14 cellular contexts compared by ENCODE assay signal in the genomic region with DNA sequence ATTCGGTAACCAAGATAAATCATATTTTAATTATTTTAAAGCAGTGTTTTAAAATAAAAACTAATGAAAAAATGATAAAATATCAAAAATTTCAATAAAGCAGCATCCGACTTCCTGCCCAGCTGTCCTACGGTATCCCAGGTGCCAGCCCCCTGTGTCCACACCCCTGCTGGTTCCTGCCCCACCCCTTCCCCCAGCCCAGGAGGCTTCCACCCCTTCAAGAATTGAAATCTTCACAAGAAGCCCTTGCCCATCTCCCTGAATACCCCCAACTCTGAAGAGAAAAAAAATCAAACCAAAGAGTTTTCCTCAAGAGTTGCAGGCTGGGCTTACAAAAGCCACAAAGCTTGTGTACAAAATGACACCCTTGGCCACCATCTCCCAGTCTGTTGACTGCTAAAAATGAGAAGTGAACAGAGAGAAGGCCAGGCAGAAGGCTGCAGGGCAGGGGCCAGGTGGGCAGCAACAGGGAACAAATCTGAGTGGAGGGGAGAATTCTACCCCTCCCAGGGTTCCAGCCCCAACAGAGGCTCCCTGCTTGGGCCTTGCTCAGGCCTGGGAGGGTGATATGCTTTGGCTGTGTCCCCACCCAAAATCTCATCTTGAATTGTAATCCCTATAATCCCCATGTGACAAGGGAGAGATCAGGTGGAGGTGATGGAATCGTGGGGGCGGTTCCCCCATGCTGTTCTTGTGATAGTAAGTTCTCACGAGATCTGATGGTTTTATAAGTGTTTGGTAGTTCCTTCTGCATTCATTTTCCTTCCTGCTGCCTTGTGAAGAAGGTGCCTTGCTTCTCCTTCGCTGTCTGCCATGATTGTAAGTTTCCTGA. TPM values are rescaled to one million over a fixed set of nuclear protein-coding genes. Genes with fewer than 3 reads are reported as not detected.
DNase-seq lines count a peak whose midpoint lies in the region; ATAC-seq and TF ChIP-seq lines count a peak whose summit lies in the region.
"Had no signal": no experiment of that assay in that cellular context is flagged by ENCODE, and none has a peak within 500 bp of the region (broad histone marks: within the 10 kb centered on the region; RNA-seq: fewer than 3 reads in every experiment).

No MANE protein-coding gene starts in this region.

- H3K27me3 Mint-ChIP-seq in activated CD4-positive, alpha-beta memory T cell treated with anti-CD3 and anti-CD28 coated beads for 36 hours, result peaks cover 37% of the 10 kb centered on the region
- H3K27me3 Mint-ChIP-seq in activated CD4-positive, alpha-beta memory T cell treated with anti-CD3 and anti-CD28 coated beads, Interleukin-2, amount 10 ng/mL, durations not matched to agents 7 days and 5 days, result peaks cover 41% of the 10 kb centered on the region

- ATAC-seq in GM21717 (IDR thresholded peaks at IDR 0.05; ENCODE audit: unreplicated experiment) (no peak), HG02763 (IDR thresholded peaks at IDR 0.05; ENCODE audit: unreplicated experiment) (no peak)

- no peak overlapping the region for H3K27ac Mint-ChIP-seq in activated CD4-positive, alpha-beta memory T cell treated with anti-CD3 and anti-CD28 coated beads for 36 hours
- H3K27ac Mint-ChIP-seq in activated CD4-positive, alpha-beta memory T cell treated with anti-CD3 and anti-CD28 coated beads, Interleukin-2, amount 10 ng/mL, durations not matched to agents 7 days and 5 days, result no peak overlapping the region

- CTCF ChIA-PET in activated CD4-positive, alpha-beta memory T cell treated with anti-CD3 and anti-CD28 coated beads for 36 hours (lab: Charles Lee), result no interaction called here
- CTCF ChIA-PET in activated CD4-positive, alpha-beta memory T cell treated with anti-CD3 and anti-CD28 coated beads, Interleukin-2, amount 10 ng/mL, durations not matched to agents 7 days and 5 days (lab: Charles Lee), result no interaction called here

- H3K27me3 ChIP-seq in HUES48 (ENCODE audit: control insufficient read depth, insufficient read depth, low read length) (peaks cover 7% of the 10 kb centered on the region; the same call in 1 of the 2 replicates), left ventricle myocardium inferior (ENCODE audit: low read depth) (peaks cover 97% of the 10 kb centered on the region)
- H3K27me3 ChIP-seq: tibial artery had no signal

- H3K9me3 ChIP-seq in HUES48 (ENCODE audit: control insufficient read depth, insufficient read depth, low read length) (no peaks in the 10 kb centered on the region), left ventricle myocardium inferior (replicated peaks) (no peaks in the 10 kb centered on the region)
- H3K9me3 ChIP-seq: esophagus muscularis mucosa, tibial artery had no signal

- no peaks in the 10 kb centered on the region for H3K9me3 Mint-ChIP-seq in activated CD4-positive, alpha-beta memory T cell treated with anti-CD3 and anti-CD28 coated beads for 36 hours
- H3K9me3 Mint-ChIP-seq in activated CD4-positive, alpha-beta memory T cell treated with anti-CD3 and anti-CD28 coated beads, Interleukin-2, amount 10 ng/mL, durations not matched to agents 7 days and 5 days, result no peaks in the 10 kb centered on the region
- H3K9me3 Mint-ChIP-seq: central memory CD8-positive, alpha-beta T cell had no signal

- intact Hi-C loops in activated CD4-positive, alpha-beta memory T cell treated with anti-CD3 and anti-CD28 coated beads for 36 hours (cut with micrococcal nuclease), result no loop called here
- intact Hi-C loops in left ventricle myocardium inferior (cut with micrococcal nuclease) (no loop called here), posterior vena cava (cut with DNase I) (no loop called here)

- TF ChIP-seq CTCF in left ventricle myocardium inferior (IDR thresholded peaks at IDR 0.05; ENCODE audit: borderline replicate concordance), result no peak

- peak overlapping the region; percentile 66; the same call in 1 of the 2 replicates for H3K4me3 ChIP-seq in HUES48 (ENCODE audit: low read depth, low read length)
- H3K4me3 ChIP-seq in left ventricle myocardium inferior, result no peak overlapping the region

- H3K4me1 ChIP-seq in HUES48 (ENCODE audit: control insufficient read depth, insufficient read depth, low read length) (peaks cover 12% of the 10 kb centered on the region), left ventricle myocardium inferior (peaks cover 5% of the 10 kb centered on the region)

- no peak overlapping the region for H3K9ac ChIP-seq in HUES48 (ENCODE audit: low read depth, low read length)

- DNase-seq in activated CD4-positive, alpha-beta memory T cell treated with anti-CD3 and anti-CD28 coated beads for 36 hours, result peak; percentile 8
- no peak for DNase-seq in activated CD4-positive, alpha-beta memory T cell treated with anti-CD3 and anti-CD28 coated beads, Interleukin-2, amount 10 ng/mL, durations not matched to agents 7 days and 5 days
- DNase-seq in left ventricle myocardium inferior (peak; percentile 12), posterior vena cava (ENCODE audit: low spot score) (peak; percentile 61), NCI-H1105 treated with DMSO at 0.1 percent for 48 hours (lab: John Stamatoyannopoulos, UW) (no peak)
- DNase-seq: NCI-H1694, NCI-H69 had no signal

- H3K4me1 Mint-ChIP-seq in activated CD4-positive, alpha-beta memory T cell treated with anti-CD3 and anti-CD28 coated beads for 36 hours (ENCODE audit: low read depth), result no peaks in the 10 kb centered on the region
- peaks cover 1% of the 10 kb centered on the region for H3K4me1 Mint-ChIP-seq in activated CD4-positive, alpha-beta memory T cell treated with anti-CD3 and anti-CD28 coated beads, Interleukin-2, amount 10 ng/mL, durations not matched to agents 7 days and 5 days

- H3K4me3 Mint-ChIP-seq in activated CD4-positive, alpha-beta memory T cell treated with anti-CD3 and anti-CD28 coated beads for 36 hours, result no peak overlapping the region
- H3K4me3 Mint-ChIP-seq in activated CD4-positive, alpha-beta memory T cell treated with anti-CD3 and anti-CD28 coated beads, Interleukin-2, amount 10 ng/mL, durations not matched to agents 7 days and 5 days, result no peak overlapping the region
- H3K4me3 Mint-ChIP-seq: central memory CD8-positive, alpha-beta T cell had no signal

- H3K36me3 ChIP-seq in HUES48 (ENCODE audit: control insufficient read depth, insufficient read depth, low read length) (no peaks in the 10 kb centered on the region), left ventricle myocardium inferior (no peaks in the 10 kb centered on the region)
- H3K36me3 ChIP-seq: esophagus muscularis mucosa, tibial artery had no signal

- no peaks in the 10 kb centered on the region for H3K36me3 Mint-ChIP-seq in activated CD4-positive, alpha-beta memory T cell treated with anti-CD3 and anti-CD28 coated beads for 36 hours
- no peaks in the 10 kb centered on the region for H3K36me3 Mint-ChIP-seq in activated CD4-positive, alpha-beta memory T cell treated with anti-CD3 and anti-CD28 coated beads, Interleukin-2, amount 10 ng/mL, durations not matched to agents 7 days and 5 days (ENCODE audit: low read depth)

- H3K27ac ChIP-seq in HUES48 (ENCODE audit: low read depth, low read length) (no peak overlapping the region), left ventricle myocardium inferior (replicated peaks) (no peak overlapping the region)
- H3K27ac ChIP-seq: tibial artery had no signal

- POLR2A ChIA-PET in activated CD4-positive, alpha-beta memory T cell treated with anti-CD3 and anti-CD28 coated beads for 36 hours (lab: Charles Lee), result no interaction called here
- POLR2A ChIA-PET in activated CD4-positive, alpha-beta memory T cell treated with anti-CD3 and anti-CD28 coated beads, Interleukin-2, amount 10 ng/mL, durations not matched to agents 7 days and 5 days (lab: Charles Lee), result no interaction called here

RNA-seq across cellular contexts. Expression of gene GPRIN2, which starts 14.5 kb away (rescaled TPM):
- not detected for total RNA-seq in activated CD4-positive, alpha-beta memory T cell treated with anti-CD3 and anti-CD28 coated beads for 36 hours
- not detected for total RNA-seq in activated CD4-positive, alpha-beta memory T cell treated with anti-CD3 and anti-CD28 coated beads, Interleukin-2, amount 10 ng/mL, durations not matched to agents 7 days and 5 days
- not detected for total RNA-seq in left ventricle myocardium inferior
- not detected for total RNA-seq in posterior vena cava
- total RNA-seq: SK-MEL-5 had no signal

RNA-seq across cellular contexts. Expression of gene SYT15, which starts 37.0 kb away (rescaled TPM):
- under 1 TPM; 0.51 to 0.71 TPM for total RNA-seq in activated CD4-positive, alpha-beta memory T cell treated with anti-CD3 and anti-CD28 coated beads for 36 hours
- total RNA-seq in activated CD4-positive, alpha-beta memory T cell treated with anti-CD3 and anti-CD28 coated beads, Interleukin-2, amount 10 ng/mL, durations not matched to agents 7 days and 5 days, result under 1 TPM; 0.86 to 0.95 TPM
- total RNA-seq in left ventricle myocardium inferior (1.9 TPM), posterior vena cava (1 to 10 TPM; 5.9 to 6.8 TPM)
- total RNA-seq: SK-MEL-5 had no signal

Comparison
In these comparisons a context has a peak if more than half of its experiments do, and no peak if none do; other contexts are left out.
1. DNase-seq: peak in activated CD4-positive, alpha-beta memory T cell treated with anti-CD3 and anti-CD28 coated beads for 36 hours (single experiment), left ventricle myocardium inferior (single experiment) and posterior vena cava (single experiment); none in activated CD4-positive, alpha-beta memory T cell treated with anti-CD3 and anti-CD28 coated beads, Interleukin-2, amount 10 ng/mL, durations not matched to agents 7 days and 5 days (single experiment) and NCI-H1105 treated with DMSO at 0.1 percent for 48 hours (single experiment).